Comparison of ENCODE assay signal across 17 cellular contexts in the genomic region with DNA sequence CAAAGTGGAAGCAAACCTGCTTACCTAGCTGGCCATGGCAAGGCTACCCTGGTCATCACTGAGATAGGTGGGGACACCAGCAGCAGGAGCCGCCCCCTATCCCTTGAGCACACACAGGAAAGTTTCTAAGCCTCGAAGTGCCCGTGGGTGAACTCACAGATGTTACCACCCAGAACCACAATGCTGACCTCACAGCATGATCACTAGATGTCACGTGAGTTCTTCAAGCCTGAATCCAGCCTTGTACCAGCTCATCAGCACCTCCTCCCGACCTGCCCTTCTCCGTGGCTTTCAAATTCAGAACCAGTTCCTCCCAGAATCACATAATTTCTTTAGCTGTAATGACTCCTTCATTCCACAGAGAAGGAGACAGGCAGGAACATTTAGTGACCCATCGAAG.
"Had no signal": no experiment of that assay in that cellular context is flagged by ENCODE, and none has a peak within 500 bp of the region (broad histone marks: within the 10 kb centered on the region; RNA-seq: fewer than 3 reads in every experiment).

No MANE protein-coding gene starts in this region.

- DNase-seq: activated CD4-positive, alpha-beta T cell treated with anti-CD3 and anti-CD28 coated beads for 4 hours; activated CD8-positive, alpha-beta memory T cell treated with anti-CD3 and anti-CD28 coated beads, Interleukin-2, amount 50 U/mL, for 48 hours; activated CD8-positive, alpha-beta T cell treated with anti-CD3 and anti-CD28 coated beads for 36 hours; aorta; dorsolateral prefrontal cortex; glutamatergic neuron; left cardiac atrium; mucosa of descending colon; natural killer cell; nucleus accumbens; right cardiac atrium; spleen; stimulated activated CD4-positive, alpha-beta T cell treated with anti-CD3 and anti-CD28 coated beads, Interleukin-2, amount 100 ng/mL, for 24 hours; stimulated activated naive B cell treated with anti-CD40 and anti-IgM and Interleukin-4, amounts not matched to agents 10 μg/mL and 1 μg/mL and 100 μg/mL, for 72 hours; substantia nigra; WERI-Rb-1 had no signal

- ATAC-seq: activated CD8-positive, alpha-beta T cell treated with anti-CD3 and anti-CD28 coated beads for 36 hours; esophagus mucosa; left cardiac atrium; mucosa of descending colon; right cardiac atrium; stimulated activated naive B cell treated with anti-CD40 and anti-IgM and Interleukin-4, amounts not matched to agents 10 μg/mL and 1 μg/mL and 100 μg/mL, for 72 hours had no signal
